In genomic region chr1:13700521-13701273, GRCh38 we compare ENCODE assay signal across 8 cellular contexts. TPM values are rescaled to one million over a fixed set of nuclear protein-coding genes. Genes with fewer than 3 reads are reported as not detected.
DNase-seq lines count a peak whose midpoint lies in the region; ATAC-seq and TF ChIP-seq lines count a peak whose summit lies in the region.

No MANE protein-coding gene starts in this region.

- peak overlapping the region; percentile 67 to 84 for H3K9ac ChIP-seq in colonic mucosa (ENCODE audit: low read depth in 2 of 2, low read length in 2 of 2)

- H3K4me3 ChIP-seq in A673 (ENCODE audit: low read depth, low read length, poor library complexity, severe bottlenecking) (peak overlapping the region; percentile 70), colonic mucosa (peak overlapping the region; percentile 74), lower leg skin (ENCODE audit: low read depth, poor library complexity, severe bottlenecking) (peak overlapping the region; percentile 64)

- no peak for TF ChIP-seq POLR2A in lower leg skin (IDR thresholded peaks at IDR 0.05)

- H3K27ac ChIP-seq in A673 (ENCODE audit: low read depth, low read length, poor library complexity, severe bottlenecking) (peak overlapping the region; percentile 96), colonic mucosa (peak overlapping the region; percentile 83)

- 1 to 4% methylated on average over 38 to 44 of the region's 48 CpGs for whole genome bisulfite sequencing in lower leg skin, 2 donors

- H3K4me1 ChIP-seq in A673 (ENCODE audit: insufficient read depth, low read length, poor library complexity, severe bottlenecking) (peaks cover 32% of the 10 kb centered on the region), colonic mucosa (no peaks in the 10 kb centered on the region)

- ATAC-seq in GM19025 (IDR thresholded peaks at IDR 0.05; ENCODE audit: low read depth, unreplicated experiment) (peak; percentile 36), HG03457 (IDR thresholded peaks at IDR 0.05; ENCODE audit: unreplicated experiment) (peak; percentile 23)

- peak; percentile 51 for DNase-seq in A673 (ENCODE audit: low spot score)
- DNase-seq in activated CD4-positive, CD25-positive, alpha-beta regulatory T cell treated with anti-CD3 and anti-CD28 coated beads, Interleukin-2, amount 50 U/mL, for 16 hours (ENCODE audit: low read depth, low spot score): peak; percentile 4
- peak; percentile 46 for DNase-seq in colonic mucosa
- peak in 1 of 2 donors; percentile 88 for DNase-seq in lower leg skin (ENCODE audit: low spot score in 2 of 2)
- DNase-seq in stimulated activated CD4-positive, alpha-beta T cell treated with anti-CD3 and anti-CD28 coated beads, Interleukin-4, amount 100 ng/mL, for 24 hours: peak; percentile 47
- DNase-seq in NCI-H226: no peak

- intact Hi-C loops in A673 (cut with micrococcal nuclease; ENCODE audit: unreplicated experiment) (no loop called here), colonic mucosa (cut with DNase I) (no loop called here), lower leg skin (cut with DNase I; ENCODE audit: low total_unique reads) (no loop called here)

- H3K36me3 ChIP-seq in A673 (ENCODE audit: insufficient read depth, low read length, poor library complexity, severe bottlenecking) (no peaks in the 10 kb centered on the region), colonic mucosa (no peaks in the 10 kb centered on the region)

- CTCF ChIA-PET in A673 (lab: Charles Lee): no interaction called here

- H3K27me3 ChIP-seq in A673 (replicated peaks; ENCODE audit: insufficient read depth, low read depth, low read length, poor library complexity): no peaks in the 10 kb centered on the region
- no peaks in the 10 kb centered on the region for H3K27me3 ChIP-seq in colonic mucosa

- peaks cover 3% of the 10 kb centered on the region for H3K9me3 ChIP-seq in A673 (ENCODE audit: low read depth, low read length, poor library complexity, severe bottlenecking)
- H3K9me3 ChIP-seq in colonic mucosa: no peaks in the 10 kb centered on the region

- POLR2A ChIA-PET in A673 (lab: Charles Lee; ENCODE audit: low non-redundant PET): interaction anchor here (0.7 kb wide), 1 partner anchor 64 kb away, joined by 4 read pairs; no protein-coding TSS in a partner anchor

- TF ChIP-seq CTCF in A673 (conservative IDR thresholded peaks at IDR 0.05; ENCODE audit: low read depth, low read length) (no peak), colonic mucosa (IDR thresholded peaks at IDR 0.05) (no peak), lower leg skin (IDR thresholded peaks at IDR 0.05) (no peak)

- BruUV-seq in A673 (replicated peaks; lab: Mats Ljungman, UMichigan): no TSS peak

RNA-seq across cellular contexts. Expression of gene PRDM2, which starts 0.7 kb away (rescaled TPM):
- total RNA-seq in A673 (2021) (60.4 and 64.2 TPM in 2 replicates), colonic mucosa (10 to 100 TPM; 29.3 to 30.0 TPM), lower leg skin (10 to 100 TPM; 34.7 to 69.9 (median 41.8) TPM)
